8 cellular contexts compared by ENCODE assay signal in the genomic region with DNA sequence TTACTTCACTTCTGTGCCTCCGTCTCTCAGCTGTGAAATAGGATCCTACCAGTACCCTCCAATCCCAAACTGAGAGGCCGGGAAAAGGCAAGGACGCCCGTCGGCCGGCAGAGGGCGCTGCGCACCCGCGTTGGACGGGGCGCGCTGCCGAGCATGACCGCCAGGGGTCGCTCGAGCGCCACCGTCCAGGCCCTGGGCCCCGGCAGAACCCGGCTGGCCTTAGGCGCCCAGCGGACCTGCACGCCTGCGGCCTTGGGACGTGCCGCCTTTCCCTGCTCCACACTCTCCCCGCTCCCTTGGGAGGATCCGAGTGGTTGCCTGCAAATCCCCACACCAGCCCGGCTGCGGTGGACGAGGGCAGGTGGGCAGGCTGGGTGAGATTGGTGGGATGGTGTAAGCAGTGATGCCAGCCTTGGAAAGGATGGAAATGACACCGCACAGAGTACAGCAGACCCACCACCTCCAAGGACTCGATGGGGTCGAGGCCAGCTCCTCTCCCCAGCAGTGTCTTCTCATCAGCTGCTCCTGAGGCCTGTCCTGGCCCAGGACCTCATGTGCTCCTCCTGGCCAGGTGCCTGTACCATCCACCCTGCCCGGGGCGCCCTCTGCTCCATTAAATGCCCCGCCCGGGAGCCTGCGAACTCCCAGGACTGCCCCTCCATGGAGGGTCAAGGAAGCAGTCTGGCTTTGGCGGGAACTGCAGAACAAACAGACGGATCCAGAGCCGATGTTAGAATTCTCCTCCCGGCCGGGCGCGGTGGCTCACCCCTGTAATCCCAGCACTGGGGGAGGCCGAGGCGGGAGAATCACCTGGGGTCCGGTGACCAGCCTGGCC. TPM values are rescaled to one million over a fixed set of nuclear protein-coding genes. Genes with fewer than 3 reads are reported as not detected.
DNase-seq lines count a peak whose midpoint lies in the region; ATAC-seq and TF ChIP-seq lines count a peak whose summit lies in the region.

No MANE protein-coding gene starts in this region.

- H3K27ac ChIP-seq in tibial nerve: no peak overlapping the region

- no peaks in the 10 kb centered on the region for H3K27me3 Mint-ChIP-seq in IgD-negative memory B cell

- peak; percentile 86 for DNase-seq in DMS153 (lab: John Stamatoyannopoulos, UW)
- DNase-seq in RPMI7951 (ENCODE audit: low read depth): peak; percentile 46
- peak; percentile 42 for DNase-seq in activated gamma-delta T cell (lab: John Stamatoyannopoulos, UW)
- peak; percentile 48 to 76 for DNase-seq in foreskin fibroblast
- peak; percentile 34 for DNase-seq in occipital lobe (lab: John Stamatoyannopoulos, UW)
- DNase-seq in tibial nerve (ENCODE audit: low spot score in 2 of 2): peak in 1 of 2 donors; percentile 29

- no peak overlapping the region for H3K4me3 ChIP-seq in foreskin fibroblast (ENCODE audit: low read depth in 1 of 2, low read length in 2 of 2)
- H3K4me3 ChIP-seq in tibial nerve: peak overlapping the region in 1 of 4 donors; percentile 15

- no peaks in the 10 kb centered on the region for H3K36me3 Mint-ChIP-seq in IgD-negative memory B cell

- H3K9me3 ChIP-seq in tibial nerve: no peaks in the 10 kb centered on the region

- no peaks in the 10 kb centered on the region for H3K36me3 ChIP-seq in tibial nerve

- TF ChIP-seq POLR2A in tibial nerve (IDR thresholded peaks at IDR 0.05): no peak

- ATAC-seq in GM21576 (IDR thresholded peaks at IDR 0.05; ENCODE audit: unreplicated experiment): peak; percentile 73

- H3K27ac Mint-ChIP-seq in IgD-negative memory B cell: peak overlapping the region in 2 of 3 donors; percentile 71 to 75

- peaks cover 0 to 10% (median 3%) of the 10 kb centered on the region in 4 donors for H3K4me1 ChIP-seq in tibial nerve

- peak; percentile 100 for TF ChIP-seq CTCF in foreskin fibroblast (IDR thresholded peaks at IDR 0.05; ENCODE audit: low read depth, low read length)
- peak; percentile 100 for TF ChIP-seq CTCF in tibial nerve (IDR thresholded peaks at IDR 0.05)

- peaks cover 32 to 35% (median 33%) of the 10 kb centered on the region in 3 donors for H3K4me1 Mint-ChIP-seq in IgD-negative memory B cell

- 29 to 30% methylated on average over 41 to 48 of the region's 50 CpGs for WGBS in tibial nerve, 2 donors

- H3K4me3 Mint-ChIP-seq in IgD-negative memory B cell: peak overlapping the region in 1 of 4 donors; percentile 48

- H3K9me3 Mint-ChIP-seq in IgD-negative memory B cell: no peaks in the 10 kb centered on the region

- H3K27me3 ChIP-seq in tibial nerve: no peaks in the 10 kb centered on the region

- TF ChIP-seq EP300 in tibial nerve (IDR thresholded peaks at IDR 0.05): peak in 1 of 2 donors; percentile 43

RNA-seq across cellular contexts. Expression of a gene that starts 47.4 kb away (rescaled TPM):
- 82.2 TPM for polyA plus RNA-seq in IgD-negative memory B cell
- 26.1 and 38.2 TPM in 2 replicates for total RNA-seq in RPMI7951 (2014; rRNA removed; shearing (Covaris generic))
- total RNA-seq in occipital lobe: 71.6 TPM
- total RNA-seq in tibial nerve: 10 to 100 TPM; 17.7 to 30.8 (median 25.1) TPM
